Comparison of ENCODE assay signal across 1 cellular context in genomic region chr1:153592706-153593105, GRCh38.
TF ChIP-seq lines count a peak whose summit lies in the region.

No MANE protein-coding gene starts in this region.

TF ChIP-seq in H1, 55 proteins besides CTCF, POLR2A, EP300 and RAD21:
- no peak for TF ChIP-seq EZH2 (IDR thresholded peaks at IDR 0.05; ENCODE audit: low read depth, low read length, severe bottlenecking)
- no peak for TF ChIP-seq POLR2AphosphoS5 (IDR thresholded peaks at IDR 0.05; ENCODE audit: low read depth, low read length)
- TF ChIP-seq SUZ12 (IDR thresholded peaks at IDR 0.05; ENCODE audit: low read length) = no peak
